In the genomic region with DNA sequence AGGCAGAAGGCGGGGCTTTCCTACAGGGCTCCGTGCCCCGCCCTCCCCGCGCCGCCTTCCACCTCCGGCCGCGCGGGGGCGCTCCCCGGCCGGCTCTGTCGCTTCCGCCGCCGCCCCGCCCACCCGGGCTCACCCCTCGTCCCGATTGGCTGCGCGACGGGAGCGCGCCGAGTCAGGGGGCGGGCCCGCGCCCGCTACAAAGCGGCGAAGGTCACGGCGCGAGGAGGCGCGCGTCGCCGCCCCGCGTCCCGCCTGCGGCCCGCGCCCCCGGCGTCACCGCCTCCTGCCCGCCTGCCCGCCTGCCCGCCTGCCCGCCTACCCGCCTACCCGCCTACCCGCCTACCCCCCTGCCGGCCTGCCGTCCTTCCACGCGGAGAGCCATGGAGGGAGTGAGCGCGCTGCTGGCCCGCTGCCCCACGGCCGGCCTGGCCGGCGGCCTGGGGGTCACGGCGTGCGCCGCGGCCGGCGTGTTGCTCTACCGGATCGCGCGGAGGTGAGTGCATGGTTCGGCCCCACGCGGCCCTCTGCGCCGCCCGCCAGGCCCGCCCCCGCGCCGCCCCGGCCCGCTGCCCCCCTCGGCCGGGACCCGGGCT, we compare ENCODE assay signal across 8 cellular contexts. TPM values are rescaled to one million over a fixed set of nuclear protein-coding genes. Genes with fewer than 3 reads are reported as not detected.
DNase-seq lines count a peak whose midpoint lies in the region; FAIRE-seq and TF ChIP-seq lines count a peak whose summit lies in the region.

A gene with protein sequence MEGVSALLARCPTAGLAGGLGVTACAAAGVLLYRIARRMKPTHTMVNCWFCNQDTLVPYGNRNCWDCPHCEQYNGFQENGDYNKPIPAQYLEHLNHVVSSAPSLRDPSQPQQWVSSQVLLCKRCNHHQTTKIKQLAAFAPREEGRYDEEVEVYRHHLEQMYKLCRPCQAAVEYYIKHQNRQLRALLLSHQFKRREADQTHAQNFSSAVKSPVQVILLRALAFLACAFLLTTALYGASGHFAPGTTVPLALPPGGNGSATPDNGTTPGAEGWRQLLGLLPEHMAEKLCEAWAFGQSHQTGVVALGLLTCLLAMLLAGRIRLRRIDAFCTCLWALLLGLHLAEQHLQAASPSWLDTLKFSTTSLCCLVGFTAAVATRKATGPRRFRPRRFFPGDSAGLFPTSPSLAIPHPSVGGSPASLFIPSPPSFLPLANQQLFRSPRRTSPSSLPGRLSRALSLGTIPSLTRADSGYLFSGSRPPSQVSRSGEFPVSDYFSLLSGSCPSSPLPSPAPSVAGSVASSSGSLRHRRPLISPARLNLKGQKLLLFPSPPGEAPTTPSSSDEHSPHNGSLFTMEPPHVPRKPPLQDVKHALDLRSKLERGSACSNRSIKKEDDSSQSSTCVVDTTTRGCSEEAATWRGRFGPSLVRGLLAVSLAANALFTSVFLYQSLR (plus strand): TSS at position 361 of the 593 bp plus-strand sequence. CDS start 20 bp downstream, at position 381.

- peaks cover 5% of the 10 kb centered on the region for H3K36me3 ChIP-seq in SJCRH30

- peak within 1 kb of the TSS; percentile 95 for H3K4me3 ChIP-seq in SJCRH30

- DNase-seq in EL (peak; percentile 93), GOT3 (lab: John Stamatoyannopoulos, UW) (peak; percentile 87), SJCRH30 (peak; percentile 92 to 96), frontal cortex (ENCODE audit: low spot score in 2 of 2) (peak; percentile 96 to 97), non-pigmented ciliary epithelial cell (ENCODE audit: low read depth) (peak; percentile 23), superior temporal gyrus (ENCODE audit: extremely low spot score) (peak; percentile 92)
- DNase-seq in activated gamma-delta T cell treated with anti-CD3 and anti-CD28 coated beads, Interleukin-2, amount 50 U/mL, for 16 hours (ENCODE audit: low read depth): peak; percentile 91

- no peaks in the 10 kb centered on the region for H3K9me3 ChIP-seq in SJCRH30 (replicated peaks)

- TF ChIP-seq CTCF in LNCAP (IDR thresholded peaks at IDR 0.05): peak; percentile 87

- peaks cover 31% of the 10 kb centered on the region for H3K4me1 ChIP-seq in SJCRH30

- H3K27me3 ChIP-seq in SJCRH30: no peaks in the 10 kb centered on the region

- peak within 1 kb of the TSS; percentile 57 for H3K27ac ChIP-seq in SJCRH30

- FAIRE-seq in frontal cortex (lab: Jason Lieb, UNC): no peak

RNA-seq across cellular contexts. Expression of the gene that starts here (rescaled TPM):
- 42.6 and 43.1 TPM in 2 replicates for total RNA-seq in SJCRH30 (2014; rRNA removed; shearing (Covaris generic))
- total RNA-seq in frontal cortex: 3.7 TPM

Comparison
In these comparisons a context has a peak if more than half of its experiments do, and no peak if none do; other contexts are left out.
1. Peak in every context shown above with its lines: DNase-seq, H3K4me3 ChIP-seq and H3K27ac ChIP-seq.
2. DNase-seq: peak in every context shown above with its lines; median percentile 96 in frontal cortex; 94 in SJCRH30; 93 in EL; 92 in superior temporal gyrus; 91 in activated gamma-delta T cell treated with anti-CD3 and anti-CD28 coated beads, Interleukin-2, amount 50 U/mL, for 16 hours; 87 in GOT3; 23 in non-pigmented ciliary epithelial cell.